In genomic region chr6:85113934-85114582, GRCh38 we compare ENCODE assay signal across 16 cellular contexts.
DNase-seq lines count a peak whose midpoint lies in the region; ATAC-seq and TF ChIP-seq lines count a peak whose summit lies in the region.
"Had no signal": no experiment of that assay in that cellular context is flagged by ENCODE, and none has a peak within 500 bp of the region (broad histone marks: within the 10 kb centered on the region; RNA-seq: fewer than 3 reads in every experiment).

No MANE protein-coding gene starts in this region.

- peak overlapping the region; percentile 70 for H2AFZ ChIP-seq in GM23248
- no peak overlapping the region for H2AFZ ChIP-seq in SK-N-SH (ENCODE audit: low read depth)

- no peak for TF ChIP-seq EP300 in SK-N-SH (IDR thresholded peaks at IDR 0.05; ENCODE audit: borderline replicate concordance in 1 of 2, low read depth in 1 of 2, low read length in 1 of 2)

- in situ Hi-C loops in GM23248 (cut with MboI), result no loop called here

- H3K27ac Mint-ChIP-seq in activated T-helper 17 cell treated with anti-CD3 and anti-CD28 coated beads, Interleukin-2, amount 50 U/mL, for 72 hours, result no peak overlapping the region
- no peak overlapping the region for H3K27ac Mint-ChIP-seq in T-helper 17 cell
- H3K27ac Mint-ChIP-seq: activated B cell treated with CpG ODN at 0.5 μM for 24 hours, memory B cell had no signal

- no peaks in the 10 kb centered on the region for H3K79me2 ChIP-seq in GM23248 (ENCODE audit: insufficient read depth)
- H3K79me2 ChIP-seq in SK-N-SH (ENCODE audit: insufficient read depth), result no peaks in the 10 kb centered on the region

- 2 to 5% methylated on average over 21 of the region's 21 CpGs for WGBS in GM23248 (ENCODE audit: low coverage in 1 of 2, low lambda C conversion rate in 2 of 2, missing lambda C conversion rate in 2 of 2), 2 experiments
- WGBS in SK-N-SH (ENCODE audit: low lambda C conversion rate), result 37% methylated on average over 21 of the region's 21 CpGs

- H3K36me3 ChIP-seq in GM23248 (ENCODE audit: low read depth), result no peaks in the 10 kb centered on the region
- H3K36me3 ChIP-seq in SJCRH30, result no peaks in the 10 kb centered on the region
- no peaks in the 10 kb centered on the region for H3K36me3 ChIP-seq in skeletal muscle satellite cell (ENCODE audit: insufficient read depth, low read length)
- no peaks in the 10 kb centered on the region for H3K36me3 ChIP-seq in SK-N-SH (replicated peaks in 1 of 2; ENCODE audit: control insufficient read depth in 1 of 2, insufficient read depth in 2 of 2, low read length in 1 of 2)

- intact Hi-C loops in Right ventricle myocardium superior (cut with DNase I), result no loop called here

- peaks cover 3% of the 10 kb centered on the region for H3K9me3 Mint-ChIP-seq in activated T-helper 17 cell treated with anti-CD3 and anti-CD28 coated beads, Interleukin-2, amount 50 U/mL, for 72 hours
- H3K9me3 Mint-ChIP-seq: activated B cell treated with CpG ODN at 0.5 μM for 24 hours, memory B cell had no signal

- no peaks in the 10 kb centered on the region for H3K9me2 ChIP-seq in GM23248 (ENCODE audit: insufficient read depth)
- H3K9me2 ChIP-seq in SK-N-SH, result no peaks in the 10 kb centered on the region

- H3K4me3 ChIP-seq in GM23248, result peak overlapping the region; percentile 68
- peak overlapping the region; percentile 38 for H3K4me3 ChIP-seq in SJCRH30
- peak overlapping the region; percentile 51 for H3K4me3 ChIP-seq in skeletal muscle satellite cell (ENCODE audit: low read length)
- H3K4me3 ChIP-seq in SK-N-SH (ENCODE audit: low read depth in 2 of 2, low read length in 1 of 2), result no peak overlapping the region

- H3F3A ChIP-seq in GM23248 (ENCODE audit: insufficient read depth), result peaks cover 7% of the 10 kb centered on the region; the same call in 1 of the 2 replicates
- no peaks in the 10 kb centered on the region for H3F3A ChIP-seq in SK-N-SH (replicated peaks; ENCODE audit: insufficient read depth)

- no peak overlapping the region for H3K4me3 Mint-ChIP-seq in activated T-helper 17 cell treated with anti-CD3 and anti-CD28 coated beads, Interleukin-2, amount 50 U/mL, for 72 hours
- no peak overlapping the region for H3K4me3 Mint-ChIP-seq in T-helper 17 cell
- H3K4me3 Mint-ChIP-seq: activated B cell treated with CpG ODN at 0.5 μM for 24 hours, memory B cell had no signal

- H3K4me2 ChIP-seq in GM23248 (ENCODE audit: unreplicated experiment) (peak overlapping the region; percentile 89), skeletal muscle satellite cell (ENCODE audit: low read length) (peak overlapping the region; percentile 71), SK-N-SH (no peak overlapping the region)

- H3K27ac ChIP-seq in GM23248, result no peak overlapping the region
- no peak overlapping the region for H3K27ac ChIP-seq in SJCRH30
- no peak overlapping the region for H3K27ac ChIP-seq in SK-N-SH (ENCODE audit: low read depth in 2 of 2, low read length in 1 of 2)

- H3K9ac ChIP-seq in GM23248 (peak overlapping the region; percentile 31; the same call in 1 of the 2 replicates), skeletal muscle satellite cell (ENCODE audit: low read depth, low read length) (no peak overlapping the region), SK-N-SH (no peak overlapping the region)

- no peak for TF ChIP-seq CTCF in SK-N-SH (IDR thresholded peaks at IDR 0.05)

- H3K4me1 Mint-ChIP-seq in activated T-helper 17 cell treated with anti-CD3 and anti-CD28 coated beads, Interleukin-2, amount 50 U/mL, for 72 hours, result no peaks in the 10 kb centered on the region
- H3K4me1 Mint-ChIP-seq in T-helper 17 cell, result no peaks in the 10 kb centered on the region
- H3K4me1 Mint-ChIP-seq: activated B cell treated with CpG ODN at 0.5 μM for 24 hours, memory B cell had no signal

- H3K27me3 ChIP-seq in GM23248 (replicated peaks; ENCODE audit: insufficient read depth) (no peaks in the 10 kb centered on the region), SJCRH30 (0 out of 2 replicates have a peak, but pooled peaks cover 8% of the 10 kb centered on the region), skeletal muscle satellite cell (ENCODE audit: control insufficient read depth, insufficient read depth, low read length) (peaks cover 61% of the 10 kb centered on the region), SK-N-SH (ENCODE audit: insufficient read depth) (peaks cover 10% of the 10 kb centered on the region; the same call in 1 of the 2 replicates)

- no peaks in the 10 kb centered on the region for H3K27me3 Mint-ChIP-seq in activated T-helper 17 cell treated with anti-CD3 and anti-CD28 coated beads, Interleukin-2, amount 50 U/mL, for 72 hours
- H3K27me3 Mint-ChIP-seq in T-helper 17 cell, result no peaks in the 10 kb centered on the region
- H3K27me3 Mint-ChIP-seq: memory B cell had no signal

- H3K9me3 ChIP-seq in GM23248 (ENCODE audit: low read depth), result no peaks in the 10 kb centered on the region
- H3K9me3 ChIP-seq in SJCRH30 (replicated peaks), result no peaks in the 10 kb centered on the region
- no peaks in the 10 kb centered on the region for H3K9me3 ChIP-seq in skeletal muscle satellite cell (replicated peaks; ENCODE audit: low read length)
- no peaks in the 10 kb centered on the region for H3K9me3 ChIP-seq in SK-N-SH
- H3K9me3 ChIP-seq in T-helper 17 cell (ENCODE audit: control insufficient read depth, low read length, poor library complexity, severe bottlenecking), result no peaks in the 10 kb centered on the region

- ATAC-seq in Right ventricle myocardium superior (ENCODE audit: poor library complexity) (peak; percentile 45), T-helper 17 cell (no peak), HG03342 (IDR thresholded peaks at IDR 0.05; ENCODE audit: unreplicated experiment) (no peak)
- no peak for ATAC-seq in activated T-helper 17 cell treated with anti-CD3 and anti-CD28 coated beads, Interleukin-2, amount 50 U/mL, for 72 hours (replicated peaks)

- H4K20me1 ChIP-seq in GM23248 (ENCODE audit: insufficient read depth) (no peaks in the 10 kb centered on the region), SK-N-SH (ENCODE audit: insufficient read depth) (no peaks in the 10 kb centered on the region)

- CTCF ChIA-PET in SK-N-SH (lab: Yijun Ruan, JAX), result no interaction called here

- DNase-seq in GM23248, result peak; percentile 64
- DNase-seq in SJCRH30, result peak; percentile 5 to 22
- DNase-seq in Right ventricle myocardium superior, result no peak
- DNase-seq in SK-N-SH, result no peak
- DNase-seq in T-helper 17 cell, result no peak
- DNase-seq: activated B cell treated with CpG ODN at 0.5 μM for 24 hours; activated T-cell treated with anti-CD3 and anti-CD28 coated beads, Interleukin-2, amount 50 U/mL, for 1 hour; amygdala; hypothalamus; NK-92 treated with Interleukin-12 subunit alpha and Interleukin-12 subunit beta, amount 100 ng/mL, for 24 hours; stimulated activated CD4-positive, alpha-beta T cell treated with anti-CD3 and anti-CD28 coated beads, Interleukin-4, amount 100 ng/mL, for 24 hours; stimulated activated naive CD4-positive, alpha-beta T cell treated with Interleukin-2 at 50 U/mL for 16 hours had no signal

- POLR2A ChIA-PET in SK-N-SH (lab: Yijun Ruan, JAX), result no interaction called here

- TF ChIP-seq RAD21 in SK-N-SH (IDR thresholded peaks at IDR 0.05; ENCODE audit: low read length), result no peak

- H3K4me1 ChIP-seq in GM23248 (ENCODE audit: insufficient read depth) (peaks cover 33% of the 10 kb centered on the region), SJCRH30 (no peaks in the 10 kb centered on the region), skeletal muscle satellite cell (ENCODE audit: control insufficient read depth, insufficient read depth, low read length) (no peaks in the 10 kb centered on the region), SK-N-SH (ENCODE audit: control insufficient read depth in 1 of 2, insufficient read depth in 2 of 2, low read depth in 1 of 2, low read length in 1 of 2) (no peaks in the 10 kb centered on the region)

- no peaks in the 10 kb centered on the region for H3K36me3 Mint-ChIP-seq in activated T-helper 17 cell treated with anti-CD3 and anti-CD28 coated beads, Interleukin-2, amount 50 U/mL, for 72 hours (ENCODE audit: low read depth)
- no peaks in the 10 kb centered on the region for H3K36me3 Mint-ChIP-seq in T-helper 17 cell (ENCODE audit: low read depth)
- H3K36me3 Mint-ChIP-seq: memory B cell had no signal

TF ChIP-seq in SK-N-SH, 30 proteins besides CTCF, POLR2A, EP300 and RAD21 (continues in another document):
- TF ChIP-seq, protein P1, sequence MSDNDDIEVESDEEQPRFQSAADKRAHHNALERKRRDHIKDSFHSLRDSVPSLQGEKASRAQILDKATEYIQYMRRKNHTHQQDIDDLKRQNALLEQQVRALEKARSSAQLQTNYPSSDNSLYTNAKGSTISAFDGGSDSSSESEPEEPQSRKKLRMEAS (IDR thresholded peaks at IDR 0.05; ENCODE audit: low read depth), result no peak
- TF ChIP-seq FOSL2 (IDR thresholded peaks at IDR 0.05; ENCODE audit: borderline replicate concordance, low read depth), result no peak
- TF ChIP-seq YY1 (IDR thresholded peaks at IDR 0.05; ENCODE audit: low read depth), result no peak
- TF ChIP-seq JUND (IDR thresholded peaks at IDR 0.05), result no peak
- TF ChIP-seq TAF1 (IDR thresholded peaks at IDR 0.05; ENCODE audit: borderline replicate concordance, low read depth, low read length), result no peak
- TF ChIP-seq, protein P2, sequence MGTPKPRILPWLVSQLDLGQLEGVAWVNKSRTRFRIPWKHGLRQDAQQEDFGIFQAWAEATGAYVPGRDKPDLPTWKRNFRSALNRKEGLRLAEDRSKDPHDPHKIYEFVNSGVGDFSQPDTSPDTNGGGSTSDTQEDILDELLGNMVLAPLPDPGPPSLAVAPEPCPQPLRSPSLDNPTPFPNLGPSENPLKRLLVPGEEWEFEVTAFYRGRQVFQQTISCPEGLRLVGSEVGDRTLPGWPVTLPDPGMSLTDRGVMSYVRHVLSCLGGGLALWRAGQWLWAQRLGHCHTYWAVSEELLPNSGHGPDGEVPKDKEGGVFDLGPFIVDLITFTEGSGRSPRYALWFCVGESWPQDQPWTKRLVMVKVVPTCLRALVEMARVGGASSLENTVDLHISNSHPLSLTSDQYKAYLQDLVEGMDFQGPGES (IDR thresholded peaks at IDR 0.05; ENCODE audit: low read depth, low read length), result no peak
- TF ChIP-seq SMC3 (IDR thresholded peaks at IDR 0.05; ENCODE audit: low read depth, low read length), result no peak
- TF ChIP-seq GABPA (IDR thresholded peaks at IDR 0.05; ENCODE audit: low read depth), result no peak
- TF ChIP-seq MEF2A (IDR thresholded peaks at IDR 0.05; ENCODE audit: borderline replicate concordance, low read depth), result no peak
- no peak for TF ChIP-seq ELF1 (IDR thresholded peaks at IDR 0.05)
- no peak for TF ChIP-seq CHD2 (IDR thresholded peaks at IDR 0.05; ENCODE audit: low read length, partially characterized antibody)
- no peak for TF ChIP-seq RXRA (IDR thresholded peaks at IDR 0.05; ENCODE audit: borderline replicate concordance, low read depth)
- TF ChIP-seq NFIC (IDR thresholded peaks at IDR 0.05; ENCODE audit: borderline replicate concordance), result no peak

Comparison
In these comparisons a context has a peak if more than half of its experiments do, and no peak if none do; other contexts are left out.
1. DNase-seq: peak in GM23248 (single experiment) and SJCRH30 (2 of 2); none in Right ventricle myocardium superior (single experiment), SK-N-SH (single experiment) and T-helper 17 cell (0 of 3).
2. H3K4me3 ChIP-seq: peak in GM23248 (single experiment), SJCRH30 (single experiment) and skeletal muscle satellite cell (single experiment); none in SK-N-SH (0 of 2).